1 cellular context compared by ENCODE assay signal in genomic region chr12:52191841-52192791, GRCh38.
TF ChIP-seq lines count a peak whose summit lies in the region.

TSS of gene KRT80 (minus strand) at chr12:52192014. CDS start at chr12:52191902, 112 bp downstream.

TF ChIP-seq in SK-N-SH, 30 proteins besides CTCF, POLR2A, EP300 and RAD21 (continued from another document):
- peak; percentile 73; the same call in 1 of the 2 replicates for TF ChIP-seq POLR2AphosphoS5 (IDR thresholded peaks at IDR 0.05; ENCODE audit: low read depth, low read length)
- TF ChIP-seq, protein P1, sequence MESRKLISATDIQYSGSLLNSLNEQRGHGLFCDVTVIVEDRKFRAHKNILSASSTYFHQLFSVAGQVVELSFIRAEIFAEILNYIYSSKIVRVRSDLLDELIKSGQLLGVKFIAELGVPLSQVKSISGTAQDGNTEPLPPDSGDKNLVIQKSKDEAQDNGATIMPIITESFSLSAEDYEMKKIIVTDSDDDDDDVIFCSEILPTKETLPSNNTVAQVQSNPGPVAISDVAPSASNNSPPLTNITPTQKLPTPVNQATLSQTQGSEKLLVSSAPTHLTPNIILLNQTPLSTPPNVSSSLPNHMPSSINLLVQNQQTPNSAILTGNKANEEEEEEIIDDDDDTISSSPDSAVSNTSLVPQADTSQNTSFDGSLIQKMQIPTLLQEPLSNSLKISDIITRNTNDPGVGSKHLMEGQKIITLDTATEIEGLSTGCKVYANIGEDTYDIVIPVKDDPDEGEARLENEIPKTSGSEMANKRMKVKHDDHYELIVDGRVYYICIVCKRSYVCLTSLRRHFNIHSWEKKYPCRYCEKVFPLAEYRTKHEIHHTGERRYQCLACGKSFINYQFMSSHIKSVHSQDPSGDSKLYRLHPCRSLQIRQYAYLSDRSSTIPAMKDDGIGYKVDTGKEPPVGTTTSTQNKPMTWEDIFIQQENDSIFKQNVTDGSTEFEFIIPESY (IDR thresholded peaks at IDR 0.05; ENCODE audit: borderline replicate concordance, low read depth), result no peak
- TF ChIP-seq, protein P2, sequence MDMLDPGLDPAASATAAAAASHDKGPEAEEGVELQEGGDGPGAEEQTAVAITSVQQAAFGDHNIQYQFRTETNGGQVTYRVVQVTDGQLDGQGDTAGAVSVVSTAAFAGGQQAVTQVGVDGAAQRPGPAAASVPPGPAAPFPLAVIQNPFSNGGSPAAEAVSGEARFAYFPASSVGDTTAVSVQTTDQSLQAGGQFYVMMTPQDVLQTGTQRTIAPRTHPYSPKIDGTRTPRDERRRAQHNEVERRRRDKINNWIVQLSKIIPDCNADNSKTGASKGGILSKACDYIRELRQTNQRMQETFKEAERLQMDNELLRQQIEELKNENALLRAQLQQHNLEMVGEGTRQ (IDR thresholded peaks at IDR 0.05; ENCODE audit: borderline replicate concordance, low read depth, low read length), result no peak
- no peak for TF ChIP-seq YY1 (IDR thresholded peaks at IDR 0.05; ENCODE audit: low read depth)
- peak; percentile 96 for TF ChIP-seq TEAD4 (IDR thresholded peaks at IDR 0.05; ENCODE audit: borderline replicate concordance, insufficient read depth)
- TF ChIP-seq SIN3A (IDR thresholded peaks at IDR 0.05; ENCODE audit: borderline replicate concordance, low read depth, low read length), result no peak
- TF ChIP-seq TAF1 (IDR thresholded peaks at IDR 0.05; ENCODE audit: borderline replicate concordance, low read depth, low read length), result no peak
- TF ChIP-seq, protein P3, sequence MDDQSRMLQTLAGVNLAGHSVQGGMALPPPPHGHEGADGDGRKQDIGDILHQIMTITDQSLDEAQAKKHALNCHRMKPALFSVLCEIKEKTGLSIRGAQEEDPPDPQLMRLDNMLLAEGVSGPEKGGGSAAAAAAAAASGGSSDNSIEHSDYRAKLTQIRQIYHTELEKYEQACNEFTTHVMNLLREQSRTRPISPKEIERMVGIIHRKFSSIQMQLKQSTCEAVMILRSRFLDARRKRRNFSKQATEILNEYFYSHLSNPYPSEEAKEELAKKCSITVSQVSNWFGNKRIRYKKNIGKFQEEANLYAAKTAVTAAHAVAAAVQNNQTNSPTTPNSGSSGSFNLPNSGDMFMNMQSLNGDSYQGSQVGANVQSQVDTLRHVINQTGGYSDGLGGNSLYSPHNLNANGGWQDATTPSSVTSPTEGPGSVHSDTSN (IDR thresholded peaks at IDR 0.05), result peak; percentile 77
- TF ChIP-seq, protein P4, sequence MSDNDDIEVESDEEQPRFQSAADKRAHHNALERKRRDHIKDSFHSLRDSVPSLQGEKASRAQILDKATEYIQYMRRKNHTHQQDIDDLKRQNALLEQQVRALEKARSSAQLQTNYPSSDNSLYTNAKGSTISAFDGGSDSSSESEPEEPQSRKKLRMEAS (IDR thresholded peaks at IDR 0.05; ENCODE audit: low read depth), result peak; percentile 74
- no peak for TF ChIP-seq RFX5 (IDR thresholded peaks at IDR 0.05; ENCODE audit: low read length)
TF ChIP-seq in SK-N-SH: peak in this region for 12.
